In the genomic region with DNA sequence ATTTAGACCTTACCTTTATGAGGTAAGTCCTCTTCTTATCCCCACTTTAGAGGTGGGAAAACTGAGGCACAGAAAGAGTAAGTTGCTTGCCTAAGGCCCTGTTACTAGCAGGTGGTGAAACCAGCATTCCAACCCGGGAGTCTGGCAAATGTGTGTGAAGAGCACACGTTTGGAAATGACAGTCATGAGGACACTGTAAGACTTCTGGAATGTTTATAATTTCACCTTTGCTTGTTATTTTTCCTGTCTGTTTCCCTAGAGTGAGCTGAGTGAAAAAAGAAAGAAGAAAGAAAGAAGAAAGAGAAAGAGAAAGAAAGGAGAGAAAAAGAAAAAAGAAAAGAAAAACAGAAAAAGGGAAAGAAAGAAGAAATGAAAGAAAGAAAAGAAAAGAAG, we compare ENCODE assay signal across 9 cellular contexts. TPM values are rescaled to one million over a fixed set of nuclear protein-coding genes. Genes with fewer than 3 reads are reported as not detected.
A peak's percentile ranks its signal among the peaks of the same experiment; 100 is the strongest.
DNase-seq lines count a peak whose midpoint lies in the region; ATAC-seq and TF ChIP-seq lines count a peak whose summit lies in the region.
"Had no signal": no experiment of that assay in that cellular context is flagged by ENCODE, and none has a peak within 500 bp of the region (broad histone marks: within the 10 kb centered on the region; RNA-seq: fewer than 3 reads in every experiment).

No MANE protein-coding gene starts in this region.

- peak overlapping the region; percentile 100 for H3K27ac ChIP-seq in Panc1 (ENCODE audit: low read length)
- no peak overlapping the region for H3K27ac ChIP-seq in endodermal cell (ENCODE audit: low read depth, low read length)
- H3K27ac ChIP-seq in thyroid gland = peak overlapping the region in 1 of 3 donors; percentile 47
- H3K27ac ChIP-seq in Peyer's patch = no peak overlapping the region

- H3K4me1 ChIP-seq in Panc1 (ENCODE audit: control insufficient read depth, insufficient read depth, low read length) (peaks cover 44% of the 10 kb centered on the region), endodermal cell (ENCODE audit: control insufficient read depth, insufficient read depth, low read length) (peaks cover 2% of the 10 kb centered on the region), thyroid gland (peaks cover 7 to 8% of the 10 kb centered on the region in 2 donors), Peyer's patch (no peaks in the 10 kb centered on the region)

- CTCF ChIA-PET in Calu3 (lab: Charles Lee) (interaction anchor here (0.9 to 1.5 kb wide), 3 partner anchors 11 to 29 kb away, joined by 3 to 9 read pairs (median 5); no protein-coding TSS in a partner anchor), Panc1 (lab: Charles Lee) (no interaction called here)

- ATAC-seq in Panc1 = peak; percentile 55; the same call in 1 of the 2 replicates

- H3K9me3 ChIP-seq in Panc1 (ENCODE audit: control insufficient read depth, insufficient read depth, low read depth, low read length) = no peaks in the 10 kb centered on the region
- H3K9me3 ChIP-seq in endodermal cell (ENCODE audit: control insufficient read depth, low read length) = no peaks in the 10 kb centered on the region
- H3K9me3 ChIP-seq in thyroid gland = no peaks in the 10 kb centered on the region
- no peaks in the 10 kb centered on the region for H3K9me3 ChIP-seq in Peyer's patch

- H3K4me3 ChIP-seq in Panc1 (ENCODE audit: low read depth in 2 of 2, low read length in 2 of 2) (no peak overlapping the region; a peak in 1 of 4 replicates), endodermal cell (ENCODE audit: low read length) (no peak overlapping the region), thyroid gland (replicated peaks in 1 of 3) (no peak overlapping the region), Peyer's patch (no peak overlapping the region)

- H3K9me3 Mint-ChIP-seq in Calu3 (ENCODE audit: low read depth, unreplicated experiment) (no peaks in the 10 kb centered on the region), endodermal cell (no peaks in the 10 kb centered on the region)
- H3K9me3 Mint-ChIP-seq: IgD-negative memory B cell had no signal

- DNase-seq in Calu3 (no peak), Panc1 (ENCODE audit: low read depth, low spot score) (no peak), endodermal cell (no peak), non-pigmented ciliary epithelial cell (ENCODE audit: low read depth) (peak; percentile 42), thyroid gland (no peak), NCI-H2171 treated with DMSO at 0.1 percent for 48 hours (lab: John Stamatoyannopoulos, UW) (no peak), AML-193 (lab: John Stamatoyannopoulos, UW) (no peak), Peyer's patch (no peak)

- H3K4me1 Mint-ChIP-seq in Calu3 (ENCODE audit: low read depth, unreplicated experiment) (peaks cover 22% of the 10 kb centered on the region), endodermal cell (peaks cover 22% of the 10 kb centered on the region)

- 72 to 86% methylated on average over 1 to 2 of the region's 2 CpGs for WGBS in endodermal cell (ENCODE audit: insufficient coverage in 1 of 2, insufficient read length in 1 of 2), 2 experiments
- WGBS in thyroid gland, 2 donors = 34 to 47% methylated on average over 2 of the region's 2 CpGs

- BruUV-seq in Calu3 (replicated peaks; lab: Mats Ljungman, UMichigan) (no TSS peak), Panc1 (replicated peaks; lab: Mats Ljungman, UMichigan) (no TSS peak)

- H3K27me3 Mint-ChIP-seq in Calu3 (ENCODE audit: unreplicated experiment) = no peaks in the 10 kb centered on the region
- H3K27me3 Mint-ChIP-seq in endodermal cell (ENCODE audit: insufficient read depth) = no peaks in the 10 kb centered on the region

- H3K9ac ChIP-seq in endodermal cell (ENCODE audit: extremely low read depth, low read length, poor library complexity, severe bottlenecking) = no peak overlapping the region

- TF ChIP-seq CTCF in Calu3 (IDR thresholded peaks at IDR 0.05; ENCODE audit: unreplicated experiment) (no peak), Panc1 (IDR thresholded peaks at IDR 0.05) (no peak), endodermal cell (conservative IDR thresholded peaks at IDR 0.05) (no peak), thyroid gland (IDR thresholded peaks at IDR 0.05) (no peak), Peyer's patch (IDR thresholded peaks at IDR 0.05) (no peak)

- no peak for TF ChIP-seq POLR2A in thyroid gland (IDR thresholded peaks at IDR 0.05)
- no peak for TF ChIP-seq POLR2A in Peyer's patch (IDR thresholded peaks at IDR 0.05)

- in situ Hi-C loops in Panc1 (cut with HindIII; ENCODE audit: low pct_unique_long_range_greater_than_20kb, low sequenced_read_pairs) = no loop called here

- H3K36me3 ChIP-seq in Panc1 (ENCODE audit: control insufficient read depth, insufficient read depth, low read length) = no peaks in the 10 kb centered on the region
- H3K36me3 ChIP-seq in endodermal cell (ENCODE audit: control insufficient read depth, insufficient read depth, low read length) = no peaks in the 10 kb centered on the region
- H3K36me3 ChIP-seq in thyroid gland = no peaks in the 10 kb centered on the region
- no peaks in the 10 kb centered on the region for H3K36me3 ChIP-seq in Peyer's patch

- POLR2A ChIA-PET in Panc1 (lab: Charles Lee) = interaction anchor here (0.8 kb wide), 1 partner anchor 32 kb away, joined by 29 read pairs; no protein-coding TSS in a partner anchor

- no peaks in the 10 kb centered on the region for H3K27me3 ChIP-seq in Panc1 (ENCODE audit: control insufficient read depth, insufficient read depth, low read length)
- no peaks in the 10 kb centered on the region for H3K27me3 ChIP-seq in endodermal cell (ENCODE audit: control insufficient read depth, insufficient read depth, low read length, poor library complexity, severe bottlenecking)
- H3K27me3 ChIP-seq in thyroid gland = no peaks in the 10 kb centered on the region
- no peaks in the 10 kb centered on the region for H3K27me3 ChIP-seq in Peyer's patch

- H3K27ac Mint-ChIP-seq in Calu3 (ENCODE audit: unreplicated experiment) (peak overlapping the region; percentile 45), endodermal cell (peak overlapping the region; percentile 97)
- H3K27ac Mint-ChIP-seq: IgD-negative memory B cell had no signal

- H3K4me3 Mint-ChIP-seq in Calu3 (ENCODE audit: low read depth, unreplicated experiment) (peak overlapping the region; percentile 43), endodermal cell (peak overlapping the region; percentile 46)

- intact Hi-C loops in Calu3 (cut with micrococcal nuclease; ENCODE audit: unreplicated experiment) = no loop called here
- intact Hi-C loops in Panc1 (cut with micrococcal nuclease; ENCODE audit: unreplicated experiment) = no loop called here
- intact Hi-C loops in thyroid gland (cut with DNase I) = no loop called here

- H3K36me3 Mint-ChIP-seq in Calu3 (ENCODE audit: insufficient read depth, unreplicated experiment) = no peaks in the 10 kb centered on the region
- H3K36me3 Mint-ChIP-seq in endodermal cell (ENCODE audit: low read depth) = no peaks in the 10 kb centered on the region
- H3K36me3 Mint-ChIP-seq: IgD-negative memory B cell had no signal

RNA-seq across cellular contexts. Expression of gene LGALS8, which starts 21.2 kb away (rescaled TPM):
- total RNA-seq in Calu3 (2022) (46.5 and 50.3 TPM in 2 replicates), Panc1 (2021; ENCODE audit: unreplicated experiment) (221 TPM), endodermal cell (10 to 100 TPM; 11.4 to 15.0 TPM), thyroid gland (10 to 100 TPM; 61.8 to 94.2 (median 79.2) TPM), Peyer's patch (10 to 100 TPM; 59.2 to 98.2 (median 78.7) TPM)
- polyA plus RNA-seq in Panc1 (2012; ENCODE audit: insufficient read length) = 242 TPM
- polyA plus RNA-seq in endodermal cell (2013, experiment 1 of 2) = 18.1 TPM
- polyA plus RNA-seq in endodermal cell (2013, experiment 2 of 2) = 13.2 TPM
